ENCODE assay signal across 34 cellular contexts in the genomic region with DNA sequence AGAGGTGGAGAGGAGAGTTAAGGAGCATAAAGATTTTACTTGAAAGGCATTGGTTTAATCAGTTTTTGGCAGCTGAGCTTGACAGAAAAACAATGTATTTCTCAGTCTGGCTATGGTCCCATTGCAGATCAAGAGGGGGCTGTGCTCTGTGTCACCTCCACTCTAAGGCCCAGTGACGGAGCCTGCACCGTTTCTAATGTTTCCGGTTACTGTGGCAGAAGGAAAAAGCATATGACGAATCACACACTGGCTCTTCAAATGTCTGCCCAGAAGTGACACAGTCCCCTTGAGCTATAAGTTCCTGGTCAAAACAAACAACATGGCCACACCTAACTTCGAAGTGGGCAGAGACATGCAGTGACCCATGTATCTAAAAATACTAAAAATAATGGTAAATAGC.
"Had no signal": no experiment of that assay in that cellular context is flagged by ENCODE, and none has a peak within 500 bp of the region (broad histone marks: within the 10 kb centered on the region; RNA-seq: fewer than 3 reads in every experiment).

No MANE protein-coding gene starts in this region.

- H3K27ac ChIP-seq: adrenal gland, body of pancreas, brain microvascular endothelial cell, breast epithelium, VCaP had no signal

- FAIRE-seq: astrocyte, TTC549 had no signal

- H3K9me3 ChIP-seq: adrenal gland, body of pancreas, breast epithelium had no signal

- H3K36me3 ChIP-seq: adrenal gland, brain microvascular endothelial cell, breast epithelium had no signal

- H3K4me1 ChIP-seq: adrenal gland, body of pancreas, breast epithelium had no signal

- H3K27me3 ChIP-seq: adrenal gland, body of pancreas, brain microvascular endothelial cell, breast epithelium had no signal

- ATAC-seq: activated CD8-positive, alpha-beta T cell treated with anti-CD3 and anti-CD28 coated beads for 36 hours; activated naive CD4-positive, alpha-beta T cell treated with anti-CD3 and anti-CD28 coated beads, Interleukin-2, amount 50 U/mL, for 72 hours; activated T-cell treated with anti-CD3 and anti-CD28 coated beads, Interleukin-2, amount 50 U/mL, for 4 hours; activated T-cell treated with anti-CD3 and anti-CD28 coated beads, Interleukin-2, amount 50 U/mL, for 72 hours; activated T-helper 17 cell treated with anti-CD3 and anti-CD28 coated beads, Interleukin-2, amount 50 U/mL, for 72 hours; body of pancreas had no signal

- H3K4me3 ChIP-seq: adrenal gland, body of pancreas, breast epithelium had no signal

- DNase-seq: activated B cell treated with CpG ODN at 0.5 μM for 24 hours; activated CD4-positive, alpha-beta memory T cell treated with anti-CD3 and anti-CD28 coated beads for 36 hours; activated CD4-positive, alpha-beta T cell treated with anti-CD3 and anti-CD28 coated beads for 4 hours; activated CD4-positive, alpha-beta T cell treated with anti-CD3 and anti-CD28 coated beads, Interleukin-2, amount 10 ng/mL, durations not matched to agents 24 days and 14 days; activated CD4-positive, alpha-beta T cell treated with anti-CD3 and anti-CD28 coated beads, Interleukin-2, amount 50 U/mL, for 1 hour; activated CD4-positive, alpha-beta T cell treated with anti-CD3 and anti-CD28 coated beads, Interleukin-2, amount 50 U/mL, for 4 hours; activated CD4-positive, CD25-positive, alpha-beta regulatory T cell treated with anti-CD3 and anti-CD28 coated beads, Interleukin-2, amount 50 U/mL, for 72 hours; activated CD8-positive, alpha-beta memory T cell treated with anti-CD3 and anti-CD28 coated beads, Interleukin-2, amount 50 U/mL, for 4 hours; activated CD8-positive, alpha-beta T cell treated with anti-CD3 and anti-CD28 coated beads for 36 hours; activated effector memory CD4-positive, alpha-beta T cell treated with anti-CD3 and anti-CD28 coated beads, Interleukin-2, amount 50 U/mL, for 16 hours; activated gamma-delta T cell treated with Interleukin-2 at 50 U/mL for 16 hours; activated naive CD4-positive, alpha-beta T cell; activated naive CD4-positive, alpha-beta T cell treated with anti-CD3 and anti-CD28 coated beads for 36 hours; activated naive CD4-positive, alpha-beta T cell treated with anti-CD3 and anti-CD28 coated beads, Interleukin-2, amount 50 U/mL, for 16 hours; activated naive CD8-positive, alpha-beta T cell treated with anti-CD3 and anti-CD28 coated beads for 36 hours; activated T-cell treated with anti-CD3 and anti-CD28 coated beads for 4 hours; activated T-cell treated with anti-CD3 and anti-CD28 coated beads, Interleukin-2, amount 50 U/mL, for 1 hour; activated T-cell treated with anti-CD3 and anti-CD28 coated beads, Interleukin-2, amount 50 U/mL, for 4 hours; activated T-cell treated with anti-CD3 and anti-CD28 coated beads, Interleukin-2, amount 50 U/mL, for 72 hours; adrenal gland; amniotic stem cell; aorta; body of pancreas; brain microvascular endothelial cell; central memory CD4-positive, alpha-beta T cell; T-helper 1 cell; T-helper 2 cell; T-helper 9 cell had no signal
